8 cellular contexts compared by ENCODE assay signal in genomic region chr17:75778066-75778860, GRCh38. TPM values are rescaled to one million over a fixed set of nuclear protein-coding genes. Genes with fewer than 3 reads are reported as not detected.
DNase-seq lines count a peak whose midpoint lies in the region; ATAC-seq and TF ChIP-seq lines count a peak whose summit lies in the region.
"Not testable (repeated sequence)": the region's sequence is repeated elsewhere in the genome, so short reads cannot be mapped to it uniquely, and the experiment has no call there.

No MANE protein-coding gene starts in this region.

- H3K9ac ChIP-seq in Karpas-422 (ENCODE audit: low read length): peak overlapping the region; percentile 97

- H3K36me3 Mint-ChIP-seq in T-helper 2 cell treated with Interferon-gamma antibody and Interleukin-4, amounts not matched to agents 5 μg/mL and 100 μg/mL, for 36 hours (ENCODE audit: low read depth): peaks cover 41% of the 10 kb centered on the region
- peaks cover 29% of the 10 kb centered on the region for H3K36me3 Mint-ChIP-seq in osteocyte (ENCODE audit: unreplicated experiment)

- peak overlapping the region; percentile 83 for H3K27ac ChIP-seq in Karpas-422 (ENCODE audit: low read length)
- H3K27ac ChIP-seq in ascending aorta: peak overlapping the region; percentile 97 to 99
- H3K27ac ChIP-seq in left lung: peak overlapping the region; percentile 96 to 99
- peak overlapping the region; percentile 94 to 98 for H3K27ac ChIP-seq in thoracic aorta

- not testable (repeated sequence) for H3K27me3 Mint-ChIP-seq in T-helper 2 cell treated with Interferon-gamma antibody and Interleukin-4, amounts not matched to agents 5 μg/mL and 100 μg/mL, for 36 hours (ENCODE audit: low read depth); osteocyte (ENCODE audit: unreplicated experiment)

- peak overlapping the region; percentile 95 for H3K4me2 ChIP-seq in Karpas-422 (ENCODE audit: low read depth, low read length, poor library complexity, severe bottlenecking)

- H3K4me3 ChIP-seq in Karpas-422 (ENCODE audit: low read length): peak overlapping the region; percentile 91
- peak overlapping the region; percentile 86 to 91 for H3K4me3 ChIP-seq in ascending aorta
- H3K4me3 ChIP-seq in left lung: peak overlapping the region; percentile 64 to 93
- peak overlapping the region; percentile 92 for H3K4me3 ChIP-seq in thoracic aorta

- H3K79me2 ChIP-seq in Karpas-422 (ENCODE audit: low read length): peaks cover 14% of the 10 kb centered on the region

- H3K9me3 ChIP-seq in Karpas-422 (ENCODE audit: low read length); ascending aorta; left lung; thoracic aorta: not testable (repeated sequence)

- DNase-seq in COLO668 (lab: John Stamatoyannopoulos, UW; ENCODE audit: unreplicated experiment) (peak; percentile 43), erythroblast (lab: John Stamatoyannopoulos, UW) (peak in 1 of 2 experiments; percentile 67)
- not testable (repeated sequence) for DNase-seq in Karpas-422; ascending aorta (ENCODE audit: low spot score in 2 of 2); left lung; osteocyte (ENCODE audit: extremely low spot score, unreplicated experiment); thoracic aorta (ENCODE audit: low spot score)
- peak; percentile 42 for DNase-seq in T-helper 2 cell treated with Interferon-gamma antibody and Interleukin-4, amounts not matched to agents 5 μg/mL and 100 μg/mL, for 36 hours (ENCODE audit: low spot score)

- not testable (repeated sequence) for TF ChIP-seq CTCF in ascending aorta (IDR thresholded peaks at IDR 0.05); left lung (IDR thresholded peaks at IDR 0.05); osteocyte (IDR thresholded peaks at IDR 0.05); thoracic aorta (IDR thresholded peaks at IDR 0.05)

- TF ChIP-seq POLR2A in erythroblast (IDR thresholded peaks at IDR 0.05; ENCODE audit: low read length): peak; percentile 24

- not testable (repeated sequence) for H3K27me3 ChIP-seq in Karpas-422 (ENCODE audit: low read length); ascending aorta; left lung; thoracic aorta (replicated peaks; ENCODE audit: insufficient read depth)

- peaks cover 21% of the 10 kb centered on the region for H3K36me3 ChIP-seq in Karpas-422 (ENCODE audit: insufficient read depth, low read length)
- peaks cover 32 to 54% of the 10 kb centered on the region in 2 donors for H3K36me3 ChIP-seq in ascending aorta
- peaks cover 5 to 50% of the 10 kb centered on the region in 2 donors for H3K36me3 ChIP-seq in left lung
- H3K36me3 ChIP-seq in thoracic aorta: peaks cover 28% of the 10 kb centered on the region

- peaks cover 32% of the 10 kb centered on the region for H4K20me1 ChIP-seq in Karpas-422 (ENCODE audit: insufficient read depth, low read depth, low read length)

- H2AFZ ChIP-seq in Karpas-422 (ENCODE audit: low read length): not testable (repeated sequence)

- H3K4me3 Mint-ChIP-seq in T-helper 2 cell treated with Interferon-gamma antibody and Interleukin-4, amounts not matched to agents 5 μg/mL and 100 μg/mL, for 36 hours: peak overlapping the region; percentile 98
- peak overlapping the region; percentile 92 for H3K4me3 Mint-ChIP-seq in osteocyte (ENCODE audit: unreplicated experiment)

- peak overlapping the region; percentile 100 for H3K27ac Mint-ChIP-seq in T-helper 2 cell treated with Interferon-gamma antibody and Interleukin-4, amounts not matched to agents 5 μg/mL and 100 μg/mL, for 36 hours
- peak overlapping the region; percentile 85 for H3K27ac Mint-ChIP-seq in osteocyte (ENCODE audit: unreplicated experiment)

- H3K4me1 Mint-ChIP-seq in T-helper 2 cell treated with Interferon-gamma antibody and Interleukin-4, amounts not matched to agents 5 μg/mL and 100 μg/mL, for 36 hours (ENCODE audit: low read depth): peaks cover 37% of the 10 kb centered on the region
- peaks cover 36% of the 10 kb centered on the region for H3K4me1 Mint-ChIP-seq in osteocyte (ENCODE audit: unreplicated experiment)

- not testable (repeated sequence) for H3K9me3 Mint-ChIP-seq in T-helper 2 cell treated with Interferon-gamma antibody and Interleukin-4, amounts not matched to agents 5 μg/mL and 100 μg/mL, for 36 hours; osteocyte (ENCODE audit: unreplicated experiment)

- ATAC-seq in left lung; thoracic aorta (ENCODE audit: insufficient number of reproducible peaks, low FRiP score, low read depth): not testable (repeated sequence)

- H3K9me2 ChIP-seq in Karpas-422 (replicated peaks; ENCODE audit: insufficient read depth, low read length): not testable (repeated sequence)

- intact Hi-C loops in ascending aorta (cut with DNase I): not testable (repeated sequence)
- intact Hi-C loops in left lung (cut with DNase I): loop anchor here in 1 of 2 donors (10.0 kb wide), 1 partner anchor 117 kb away; the partner anchor contains the start of gene TRIM65

- peaks cover 42% of the 10 kb centered on the region for H3K4me1 ChIP-seq in Karpas-422 (ENCODE audit: low read length)
- peaks cover 0 to 34% of the 10 kb centered on the region in 2 donors for H3K4me1 ChIP-seq in ascending aorta
- peaks cover 10 to 54% of the 10 kb centered on the region in 2 donors for H3K4me1 ChIP-seq in left lung
- H3K4me1 ChIP-seq in thoracic aorta (ENCODE audit: control insufficient read depth in 1 of 2, low read depth in 2 of 2): peaks cover 9 to 41% of the 10 kb centered on the region in 2 donors

RNA-seq across cellular contexts. Expression of gene UNK, which starts 6.3 kb away (rescaled TPM):
- 22.9 and 49.0 TPM in 2 replicates for total RNA-seq in Karpas-422 (2014; rRNA removed; shearing (Covaris generic); ENCODE audit: low replicate concordance)
- 73.9 TPM for total RNA-seq in ascending aorta
- 10 to 100 TPM; 19.8 to 24.6 TPM for total RNA-seq in left lung
- 35.1 and 38.2 TPM in 2 replicates for total RNA-seq in osteocyte
- 10 to 100 TPM; 31.0 to 51.7 TPM for total RNA-seq in thoracic aorta

RNA-seq across cellular contexts. Expression of gene GALK1, which starts 13.3 kb away (rescaled TPM):
- 23.9 and 28.3 TPM in 2 replicates for total RNA-seq in Karpas-422 (2014; rRNA removed; shearing (Covaris generic); ENCODE audit: low replicate concordance)
- total RNA-seq in ascending aorta (101 TPM), left lung (10 to 100 TPM; 38.1 to 39.6 TPM), osteocyte (30.3 and 31.2 TPM in 2 replicates), thoracic aorta (10 to 100 TPM; 29.6 to 58.3 TPM)

RNA-seq across cellular contexts. Expression of gene ITGB4, which starts 57.0 kb away (rescaled TPM):
- 0.11 and 0.19 TPM in 2 replicates for total RNA-seq in Karpas-422 (2014; rRNA removed; shearing (Covaris generic); ENCODE audit: low replicate concordance)
- total RNA-seq in ascending aorta: 152 TPM
- total RNA-seq in left lung: 10 to 100 TPM; 44.1 to 54.8 TPM
- total RNA-seq in osteocyte: 460 and 524 TPM in 2 replicates
- 10 to 100 TPM; 11.6 to 21.1 TPM for total RNA-seq in thoracic aorta

Comparison
In these comparisons a context has a peak if more than half of its experiments do, and no peak if none do; other contexts are left out.
1. RNA of gene ITGB4, which starts 57.0 kb away (total RNA-seq): 460 to 524 TPM in osteocyte, 152 TPM in ascending aorta (single experiment), 44.1 to 54.8 TPM in left lung and 11.6 to 21.1 TPM in thoracic aorta; 0.11 to 0.19 TPM in Karpas-422; every median in the first group is over 10 times any median in the second.
2. Peak in every context shown above with its lines, with median percentiles within 50 percentile points of each other: H3K27ac ChIP-seq and H3K4me3 ChIP-seq.